Comparison of ENCODE assay signal across 12 cellular contexts in genomic region chr15:62444104-62445027, GRCh38. TPM values are rescaled to one million over a fixed set of nuclear protein-coding genes. Genes with fewer than 3 reads are reported as not detected.
A peak's percentile ranks its signal among the peaks of the same experiment; 100 is the strongest.
DNase-seq lines count a peak whose midpoint lies in the region; ATAC-seq and FAIRE-seq lines count a peak whose summit lies in the region.
"Had no signal": no experiment of that assay in that cellular context is flagged by ENCODE, and none has a peak within 500 bp of the region (broad histone marks: within the 10 kb centered on the region; RNA-seq: fewer than 3 reads in every experiment).

No MANE protein-coding gene starts in this region.

- no peaks in the 10 kb centered on the region for H3K9me3 Mint-ChIP-seq in activated T-cell treated with anti-CD3 and anti-CD28 coated beads, Interleukin-2, amount 50 U/mL, for 24 hours

- no peaks in the 10 kb centered on the region for H3K4me1 Mint-ChIP-seq in activated T-cell treated with anti-CD3 and anti-CD28 coated beads, Interleukin-2, amount 50 U/mL, for 24 hours (ENCODE audit: low read depth)

- no peak overlapping the region for H3K27ac Mint-ChIP-seq in activated T-cell treated with anti-CD3 and anti-CD28 coated beads, Interleukin-2, amount 50 U/mL, for 24 hours

- ATAC-seq in Right ventricle myocardium inferior, result peak; percentile 32
- ATAC-seq in right cardiac atrium, result peak; percentile 34 to 72
- no peak for ATAC-seq in GM18519 (IDR thresholded peaks at IDR 0.05; ENCODE audit: low FRiP score, unreplicated experiment)
- ATAC-seq: left colon had no signal

- H3K4me1 ChIP-seq in right cardiac atrium (ENCODE audit: control insufficient read depth, insufficient read depth, low read length) (peaks cover 15% of the 10 kb centered on the region), small intestine (ENCODE audit: control insufficient read depth in 2 of 2, insufficient read depth in 1 of 2, low read depth in 1 of 2, low read length in 1 of 2) (peaks cover 6 to 7% of the 10 kb centered on the region in 2 donors)

- DNase-seq in Right ventricle myocardium inferior (ENCODE audit: missing footprints) (no peak), cardiac septum (ENCODE audit: low spot score) (no peak), astrocyte of the hippocampus (ENCODE audit: low read depth, low spot score) (peak; percentile 92), right cardiac atrium (peak in 1 of 3 donors; percentile 55), NCI-H446 treated with DMSO at 0.1 percent for 48 hours (lab: John Stamatoyannopoulos, UW) (no peak), small intestine (no peak)
- no peak for DNase-seq in activated T-cell treated with anti-CD3 and anti-CD28 coated beads, Interleukin-2, amount 50 U/mL, for 24 hours
- DNase-seq: left colon had no signal

- H3K36me3 ChIP-seq in small intestine (ENCODE audit: control insufficient read depth in 2 of 2, insufficient read depth in 2 of 2, low read length in 2 of 2), result no peaks in the 10 kb centered on the region
- H3K36me3 ChIP-seq: thyroid gland had no signal

- H3K27me3 Mint-ChIP-seq in activated T-cell treated with anti-CD3 and anti-CD28 coated beads, Interleukin-2, amount 50 U/mL, for 24 hours, result peaks cover 3% of the 10 kb centered on the region

- H3K27me3 ChIP-seq in right cardiac atrium (ENCODE audit: control insufficient read depth, insufficient read depth), result no peaks in the 10 kb centered on the region
- no peaks in the 10 kb centered on the region for H3K27me3 ChIP-seq in small intestine (ENCODE audit: control insufficient read depth in 2 of 2, insufficient read depth in 2 of 2, low read length in 2 of 2)
- H3K27me3 ChIP-seq: thyroid gland had no signal

- intact Hi-C loops in Right ventricle myocardium inferior (cut with DNase I) (no loop called here), cardiac septum (cut with DNase I) (no loop called here), right cardiac atrium (cut with DNase I) (no loop called here)

- FAIRE-seq in small intestine (lab: Jason Lieb, UNC), result no peak
- FAIRE-seq: colon had no signal

- H3K36me3 Mint-ChIP-seq in activated T-cell treated with anti-CD3 and anti-CD28 coated beads, Interleukin-2, amount 50 U/mL, for 24 hours (ENCODE audit: low read depth), result no peaks in the 10 kb centered on the region

- H3K9me3 ChIP-seq in right cardiac atrium (ENCODE audit: control insufficient read depth, low read length), result no peaks in the 10 kb centered on the region
- no peaks in the 10 kb centered on the region for H3K9me3 ChIP-seq in small intestine (ENCODE audit: control insufficient read depth, low read depth)
- H3K9me3 ChIP-seq: thyroid gland had no signal

- H3K4me3 ChIP-seq in right cardiac atrium (ENCODE audit: low read length), result no peak overlapping the region
- H3K4me3 ChIP-seq in small intestine (ENCODE audit: low read depth in 1 of 2, low read length in 2 of 2), result no peak overlapping the region
- H3K4me3 ChIP-seq: PC-9, thyroid gland had no signal

- no peak overlapping the region for H3K4me3 Mint-ChIP-seq in activated T-cell treated with anti-CD3 and anti-CD28 coated beads, Interleukin-2, amount 50 U/mL, for 24 hours

- H3K27ac ChIP-seq in right cardiac atrium (ENCODE audit: low read length) (no peak overlapping the region), small intestine (ENCODE audit: low read depth in 1 of 2, low read length in 1 of 2) (peak overlapping the region in 1 of 2 donors; percentile 34)
- H3K27ac ChIP-seq: PC-9 had no signal

- WGBS in right cardiac atrium, result 72% methylated on average over 8 of the region's 8 CpGs
- 82 to 88% (median 87%) methylated on average over 8 of the region's 8 CpGs for WGBS in small intestine, 3 donors

RNA-seq across cellular contexts. Expression of gene TLN2, which starts 54.0 kb away (rescaled TPM):
- 51.6 TPM for total RNA-seq in Right ventricle myocardium inferior
- 32.9 TPM for total RNA-seq in cardiac septum
- total RNA-seq in right cardiac atrium, result 10 to 100 TPM; 17.9 to 33.0 (median 31.4) TPM
- polyA plus RNA-seq in right cardiac atrium, result 8.5 TPM
- 1 to 10 TPM; 8.4 to 8.9 (median 8.6) TPM for polyA plus RNA-seq in small intestine
